1 cellular context compared by ENCODE assay signal in genomic region chr6:127420558-127420957, GRCh38.
TF ChIP-seq lines count a peak whose summit lies in the region.

No MANE protein-coding gene starts in this region.

TF ChIP-seq in GM12878, 131 proteins besides CTCF, POLR2A, EP300 and RAD21 (continued from another document and continues in another):
- TF ChIP-seq REST (IDR thresholded peaks at IDR 0.05; ENCODE audit: low read depth, low read length): no peak
- no peak for TF ChIP-seq PML (IDR thresholded peaks at IDR 0.05; ENCODE audit: low read length)
- no peak for TF ChIP-seq HDAC6 (IDR thresholded peaks at IDR 0.05; ENCODE audit: unreplicated experiment)
- no peak for TF ChIP-seq MYB (IDR thresholded peaks at IDR 0.05; ENCODE audit: borderline replicate concordance, low read depth, low read length)
- no peak for TF ChIP-seq EED (IDR thresholded peaks at IDR 0.05; ENCODE audit: low read depth)
- 0 out of 2 replicates have a peak, but pooled peaks have one; percentile 33 for TF ChIP-seq ATF2 (IDR thresholded peaks at IDR 0.05; ENCODE audit: low read length)
- TF ChIP-seq SMC3 (IDR thresholded peaks at IDR 0.05; ENCODE audit: borderline replicate concordance, low read length): peak; percentile 85
- TF ChIP-seq ATF3 (IDR thresholded peaks at IDR 0.05; ENCODE audit: borderline replicate concordance, extremely low read depth, low read depth, low read length): no peak
- no peak for TF ChIP-seq NFYA (IDR thresholded peaks at IDR 0.05; ENCODE audit: borderline replicate concordance, low read depth, low read length)
- peak in 1 of 2 experiments; percentile 25; a peak in 1 of 4 replicates for TF ChIP-seq IKZF2 (IDR thresholded peaks at IDR 0.05)
- no peak for TF ChIP-seq BCLAF1 (IDR thresholded peaks at IDR 0.05)
- no peak for TF ChIP-seq TCF3 (IDR thresholded peaks at IDR 0.05; ENCODE audit: borderline replicate concordance, insufficient read depth, low read depth, low read length)
- TF ChIP-seq SKIL (IDR thresholded peaks at IDR 0.05; ENCODE audit: low read depth, poor library complexity, severe bottlenecking): peak; percentile 89
- TF ChIP-seq POLR2AphosphoS5 (IDR thresholded peaks at IDR 0.05; ENCODE audit: low read length): no peak
- no peak for TF ChIP-seq ZBED1 (IDR thresholded peaks at IDR 0.05; ENCODE audit: borderline replicate concordance)
- no peak for TF ChIP-seq MAX (IDR thresholded peaks at IDR 0.05; ENCODE audit: low read depth, low read length)
- no peak for TF ChIP-seq HDGF (IDR thresholded peaks at IDR 0.05)
- TF ChIP-seq PAX8 (IDR thresholded peaks at IDR 0.05): no peak
- TF ChIP-seq SUZ12 (IDR thresholded peaks at IDR 0.05; ENCODE audit: unreplicated experiment): no peak
- 0 out of 2 replicates have a peak, but pooled peaks have one; percentile 88 for TF ChIP-seq WRNIP1 (IDR thresholded peaks at IDR 0.05; ENCODE audit: borderline replicate concordance, low read depth, low read length)
- no peak for TF ChIP-seq YBX1 (IDR thresholded peaks at IDR 0.05)
- TF ChIP-seq KDM1A (IDR thresholded peaks at IDR 0.05; ENCODE audit: borderline replicate concordance): no peak
- no peak for TF ChIP-seq ZNF217 (IDR thresholded peaks at IDR 0.05)
- TF ChIP-seq BMI1 (IDR thresholded peaks at IDR 0.05; ENCODE audit: borderline replicate concordance): no peak
- TF ChIP-seq ZNF274 (IDR thresholded peaks at IDR 0.05; ENCODE audit: insufficient read depth, insufficient read length): no peak
- no peak; the same call in 1 of the 2 replicates for TF ChIP-seq BACH1 (IDR thresholded peaks at IDR 0.05; ENCODE audit: borderline replicate concordance)
- no peak for TF ChIP-seq SIN3A (IDR thresholded peaks at IDR 0.05; ENCODE audit: low read depth, low read length)
- peak; percentile 37; the same call in 1 of the 2 replicates for TF ChIP-seq RUNX3 (IDR thresholded peaks at IDR 0.05; ENCODE audit: low read length)
- peak; percentile 56; the same call in 1 of the 2 replicates for TF ChIP-seq SPI1 (IDR thresholded peaks at IDR 0.05; ENCODE audit: borderline replicate concordance, insufficient read depth, low read depth, low read length)
- no peak for TF ChIP-seq SMAD1 (IDR thresholded peaks at IDR 0.05; ENCODE audit: low read depth, partially characterized antibody)
- no peak for TF ChIP-seq MEF2B (IDR thresholded peaks at IDR 0.05; ENCODE audit: partially characterized antibody, poor library complexity, severe bottlenecking)
- no peak for TF ChIP-seq E2F8 (IDR thresholded peaks at IDR 0.05; ENCODE audit: low read depth, partially characterized antibody)
- TF ChIP-seq ATF7 (IDR thresholded peaks at IDR 0.05; ENCODE audit: low read depth): peak; percentile 64; the same call in 1 of the 2 replicates
- TF ChIP-seq NR2C2 (IDR thresholded peaks at IDR 0.05; ENCODE audit: borderline replicate concordance, control insufficient read depth, insufficient read length, low read depth): no peak
- TF ChIP-seq FOS (IDR thresholded peaks at IDR 0.05; ENCODE audit: borderline replicate concordance, extremely low read depth, insufficient read length): no peak
- no peak for TF ChIP-seq CBFB (IDR thresholded peaks at IDR 0.05; ENCODE audit: low read depth)
- no peak for TF ChIP-seq HCFC1 (IDR thresholded peaks at IDR 0.05; ENCODE audit: low read length)
- TF ChIP-seq BHLHE40 (IDR thresholded peaks at IDR 0.05; ENCODE audit: borderline replicate concordance in 1 of 2, low read depth in 2 of 2, low read length in 1 of 2): peak in 1 of 2 experiments; percentile 12; a peak in 1 of 4 replicates
- TF ChIP-seq PKNOX1 (IDR thresholded peaks at IDR 0.05): no peak
- TF ChIP-seq IKZF1 (conservative IDR thresholded peaks at IDR 0.05): peak; percentile 35; the same call in 1 of the 2 replicates
- no peak for TF ChIP-seq EZH2 (IDR thresholded peaks at IDR 0.05; ENCODE audit: borderline replicate concordance, control insufficient read depth, low read depth, low read length)
- no peak for TF ChIP-seq BCL11A (IDR thresholded peaks at IDR 0.05; ENCODE audit: low read depth, low read length)
- TF ChIP-seq PAX5 (IDR thresholded peaks at IDR 0.05; ENCODE audit: borderline replicate concordance, low read depth, low read length): no peak
- TF ChIP-seq BCL3 (IDR thresholded peaks at IDR 0.05; ENCODE audit: borderline replicate concordance, insufficient read depth, low read depth, low read length, poor library complexity, severe bottlenecking): peak; percentile 37
- no peak for TF ChIP-seq KAT2A (conservative IDR thresholded peaks at IDR 0.05; ENCODE audit: control insufficient read depth, low read depth, low read length)
- no peak for TF ChIP-seq RBBP5 (conservative IDR thresholded peaks at IDR 0.05)
- TF ChIP-seq CREB1 (IDR thresholded peaks at IDR 0.05; ENCODE audit: low read depth): no peak
- TF ChIP-seq SIX5 (IDR thresholded peaks at IDR 0.05; ENCODE audit: low read depth, low read length, severe bottlenecking): no peak
- TF ChIP-seq NRF1 (conservative IDR thresholded peaks at IDR 0.05; ENCODE audit: low read depth, low read length): no peak
